ENCODE assay signal across 23 cellular contexts in genomic region chr1:211788626-211789025, GRCh38. TPM values are rescaled to one million over a fixed set of nuclear protein-coding genes. Genes with fewer than 3 reads are reported as not detected.
A peak's percentile ranks its signal among the peaks of the same experiment; 100 is the strongest.
DNase-seq lines count a peak whose midpoint lies in the region; ATAC-seq and TF ChIP-seq lines count a peak whose summit lies in the region.
"Had no signal": no experiment of that assay in that cellular context is flagged by ENCODE, and none has a peak within 500 bp of the region (broad histone marks: within the 10 kb centered on the region; RNA-seq: fewer than 3 reads in every experiment).

No MANE protein-coding gene starts in this region.

- ATAC-seq in SK-N-SH treated with all-trans-retinoic acid at 6 μM for 48 hours = peak; percentile 33; the same call in 1 of the 3 replicates
- ATAC-seq in psoas muscle = no peak
- ATAC-seq in GM21360 (IDR thresholded peaks at IDR 0.05; ENCODE audit: unreplicated experiment) = no peak
- ATAC-seq: activated T-cell treated with anti-CD3 and anti-CD28 coated beads, Interleukin-2, amount 50 U/mL, for 72 hours; esophagus mucosa had no signal

- no peak overlapping the region for H2AFZ ChIP-seq in SK-N-SH (ENCODE audit: low read depth)

- no peaks in the 10 kb centered on the region for H3K9me3 ChIP-seq in SK-N-SH
- H3K9me3 ChIP-seq in psoas muscle = no peaks in the 10 kb centered on the region
- H3K9me3 ChIP-seq: BLaER1, Peyer's patch had no signal

- WGBS in SK-N-SH (ENCODE audit: low lambda C conversion rate) = 78% methylated on average over 4 of the region's 4 CpGs
- WGBS in psoas muscle, 3 donors = 70 to 84% (median 74%) methylated on average over 4 of the region's 4 CpGs

- H3K36me3 ChIP-seq in SK-N-SH (replicated peaks in 1 of 2; ENCODE audit: control insufficient read depth in 1 of 2, insufficient read depth in 2 of 2, low read length in 1 of 2) = peaks cover 11 to 19% of the 10 kb centered on the region in 2 experiments
- peaks cover 0 to 59% of the 10 kb centered on the region in 2 donors for H3K36me3 ChIP-seq in psoas muscle (ENCODE audit: insufficient read depth in 1 of 2, low read depth in 1 of 2)

- no peaks in the 10 kb centered on the region for H3F3A ChIP-seq in SK-N-SH (replicated peaks; ENCODE audit: insufficient read depth)

- H4K20me1 ChIP-seq in SK-N-SH (ENCODE audit: insufficient read depth) = no peaks in the 10 kb centered on the region
- H4K20me1 ChIP-seq: BLaER1 had no signal

- no peaks in the 10 kb centered on the region for H3K27me3 ChIP-seq in SK-N-SH (ENCODE audit: insufficient read depth)
- H3K27me3 ChIP-seq in psoas muscle (ENCODE audit: insufficient read depth in 3 of 3, low read length in 2 of 3) = no peaks in the 10 kb centered on the region
- H3K27me3 ChIP-seq: BLaER1, Peyer's patch had no signal

- H3K4me2 ChIP-seq in SK-N-SH = no peak overlapping the region
- H3K4me2 ChIP-seq: BLaER1 had no signal

- no peak for DNase-seq in SK-N-SH
- DNase-seq in caudate nucleus (lab: John Stamatoyannopoulos, UW) = no peak
- DNase-seq in foreskin melanocyte = peak; percentile 75
- no peak for DNase-seq in NCI-H1417 (lab: John Stamatoyannopoulos, UW)
- no peak for DNase-seq in effector CD4-positive, alpha-beta T cell
- DNase-seq in psoas muscle = no peak
- DNase-seq: activated CD4-positive, alpha-beta T cell treated with anti-CD3 and anti-CD28 coated beads, Interleukin-2, amount 50 U/mL, for 4 hours; activated CD4-positive, CD25-positive, alpha-beta regulatory T cell; activated naive CD4-positive, alpha-beta T cell treated with anti-CD3 and anti-CD28 coated beads for 36 hours; activated T-cell treated with anti-CD3 and anti-CD28 coated beads, Interleukin-2, amount 50 U/mL, for 72 hours; islet precursor cell; MV-4-11; naive B cell; NCI-H146; NCI-H524 treated with DMSO at 0.1 percent for 48 hours; nucleus accumbens; Peyer's patch; SIG-M5; small intestine had no signal

- TF ChIP-seq EP300 in SK-N-SH (IDR thresholded peaks at IDR 0.05; ENCODE audit: borderline replicate concordance in 1 of 2, low read depth in 1 of 2, low read length in 1 of 2) = no peak

- no peaks in the 10 kb centered on the region for H3K4me1 ChIP-seq in SK-N-SH (ENCODE audit: control insufficient read depth in 1 of 2, insufficient read depth in 2 of 2, low read depth in 1 of 2, low read length in 1 of 2)
- H3K4me1 ChIP-seq in psoas muscle = no peaks in the 10 kb centered on the region
- H3K4me1 ChIP-seq: BLaER1, Peyer's patch had no signal

- CTCF ChIA-PET in SK-N-SH (lab: Yijun Ruan, JAX) = interaction anchor here (1.0 to 1.6 kb wide), 3 partner anchors 8 to 108 kb away, joined by 3 to 4 read pairs (median 4); no protein-coding TSS in a partner anchor

- TF ChIP-seq RAD21 in SK-N-SH (IDR thresholded peaks at IDR 0.05; ENCODE audit: low read length) = no peak

- H3K9me2 ChIP-seq in SK-N-SH = no peaks in the 10 kb centered on the region

- H3K9ac ChIP-seq in SK-N-SH = no peak overlapping the region
- H3K9ac ChIP-seq: BLaER1 had no signal

- no peaks in the 10 kb centered on the region for H3K79me2 ChIP-seq in SK-N-SH (ENCODE audit: insufficient read depth)

- POLR2A ChIA-PET in SK-N-SH (lab: Yijun Ruan, JAX) = no interaction called here

- H3K27ac ChIP-seq in SK-N-SH (ENCODE audit: low read depth in 2 of 2, low read length in 1 of 2) (no peak overlapping the region), caudate nucleus (ENCODE audit: low read depth, low read length) (peak overlapping the region; percentile 66), psoas muscle (no peak overlapping the region)
- H3K27ac ChIP-seq: BLaER1, Peyer's patch had no signal

- H3K4me3 ChIP-seq in SK-N-SH (ENCODE audit: low read depth in 2 of 2, low read length in 1 of 2) (no peak overlapping the region), psoas muscle (no peak overlapping the region)
- H3K4me3 ChIP-seq: BLaER1, Peyer's patch had no signal

- intact Hi-C loops in psoas muscle (cut with DNase I) = no loop called here

- TF ChIP-seq CTCF in SK-N-SH (IDR thresholded peaks at IDR 0.05) (no peak), psoas muscle (IDR thresholded peaks at IDR 0.05) (no peak)

TF ChIP-seq in SK-N-SH treated with all-trans-retinoic acid at 6 μM for 48 hours, 23 proteins besides CTCF, POLR2A, EP300 and RAD21 (continues in another document):
- TF ChIP-seq POU6F1 (CRISPR knock-in tag; IDR thresholded peaks at IDR 0.05; ENCODE audit: borderline replicate concordance, low read depth) (no peak), ZFP30 (CRISPR knock-in tag; IDR thresholded peaks at IDR 0.05) (no peak), CSDC2 (CRISPR knock-in tag; IDR thresholded peaks at IDR 0.05) (no peak), PATZ1 (CRISPR knock-in tag; IDR thresholded peaks at IDR 0.05; ENCODE audit: borderline replicate concordance) (no peak), PPARA (CRISPR knock-in tag; IDR thresholded peaks at IDR 0.05; ENCODE audit: borderline replicate concordance) (no peak), ISL1 (CRISPR knock-in tag; IDR thresholded peaks at IDR 0.05) (no peak)

TF ChIP-seq in SK-N-SH, 30 proteins besides CTCF, POLR2A, EP300 and RAD21:
- TF ChIP-seq NRF1 (IDR thresholded peaks at IDR 0.05; ENCODE audit: low read depth, low read length) = no peak
- TF ChIP-seq JUND (IDR thresholded peaks at IDR 0.05) = no peak
- no peak for TF ChIP-seq MXI1 (IDR thresholded peaks at IDR 0.05; ENCODE audit: low read depth, low read length)
- no peak for TF ChIP-seq GATA2 (CRISPR knock-in tag; IDR thresholded peaks at IDR 0.05)
- no peak for TF ChIP-seq RXRA (IDR thresholded peaks at IDR 0.05; ENCODE audit: borderline replicate concordance, low read depth)
- no peak for TF ChIP-seq FOXM1 (IDR thresholded peaks at IDR 0.05; ENCODE audit: low read depth)
- no peak for TF ChIP-seq POLR2AphosphoS5 (IDR thresholded peaks at IDR 0.05; ENCODE audit: low read depth, low read length)
- no peak for TF ChIP-seq ZBTB33 (IDR thresholded peaks at IDR 0.05; ENCODE audit: borderline replicate concordance, low read depth)
- TF ChIP-seq RFX5 (IDR thresholded peaks at IDR 0.05; ENCODE audit: low read length) = no peak
- no peak for TF ChIP-seq YY1 (IDR thresholded peaks at IDR 0.05; ENCODE audit: low read depth)
- TF ChIP-seq ELF1 (IDR thresholded peaks at IDR 0.05) = no peak
- TF ChIP-seq FOSL2 (IDR thresholded peaks at IDR 0.05; ENCODE audit: borderline replicate concordance, low read depth) = no peak
- TF ChIP-seq USF2 (IDR thresholded peaks at IDR 0.05; ENCODE audit: borderline replicate concordance, low read depth, low read length) = no peak
- TF ChIP-seq SIN3A (IDR thresholded peaks at IDR 0.05; ENCODE audit: borderline replicate concordance, low read depth, low read length) = no peak
- TF ChIP-seq IRF3 (IDR thresholded peaks at IDR 0.05; ENCODE audit: low read depth, low read length) = no peak
- no peak for TF ChIP-seq SMC3 (IDR thresholded peaks at IDR 0.05; ENCODE audit: low read depth, low read length)
- TF ChIP-seq TAF1 (IDR thresholded peaks at IDR 0.05; ENCODE audit: borderline replicate concordance, low read depth, low read length) = no peak
- TF ChIP-seq FOXJ3 (CRISPR knock-in tag; IDR thresholded peaks at IDR 0.05) = no peak
- no peak for TF ChIP-seq CHD2 (IDR thresholded peaks at IDR 0.05; ENCODE audit: low read length, partially characterized antibody)

RNA-seq across cellular contexts. Expression of gene LPGAT1, which starts 41.9 kb away (rescaled TPM):
- 4.8 and 6.3 TPM in 2 replicates for polyA plus RNA-seq in SK-N-SH (2012; rRNA removed)
- polyA plus RNA-seq in SK-N-SH (2012; cell fraction: cytosol; rRNA removed) = 8.8 and 9.2 TPM in 2 replicates
- 2.3 and 4.9 TPM in 2 replicates for polyA plus RNA-seq in SK-N-SH (2012; cell fraction: nucleus; rRNA removed)
- total RNA-seq in psoas muscle = 10 to 100 TPM; 19.3 to 26.2 (median 21.7) TPM
- 10 to 100 TPM in 1 of 3 donors, 1 to 10 TPM in 2; 6.2 to 12.3 (median 6.8) TPM for polyA plus RNA-seq in psoas muscle
